ENCODE assay signal across 8 cellular contexts in genomic region chr15:74631935-74632560, GRCh38. TPM values are rescaled to one million over a fixed set of nuclear protein-coding genes. Genes with fewer than 3 reads are reported as not detected.
DNase-seq lines count a peak whose midpoint lies in the region; ATAC-seq and TF ChIP-seq lines count a peak whose summit lies in the region.

No MANE protein-coding gene starts in this region.

- H3K36me3 Mint-ChIP-seq in GM23338 (ENCODE audit: low read depth) (peaks cover 43% of the 10 kb centered on the region), glutamatergic neuron (ENCODE audit: unreplicated experiment) (no peaks in the 10 kb centered on the region), progenitor cell of endocrine pancreas (ENCODE audit: insufficient read depth) (peaks cover 10% of the 10 kb centered on the region)

- no peaks in the 10 kb centered on the region for H3K9me2 ChIP-seq in GM23338 (ENCODE audit: insufficient read depth)

- no peak overlapping the region for H3K4me2 ChIP-seq in GM23338

- no peaks in the 10 kb centered on the region for H3K4me1 Mint-ChIP-seq in GM23338
- H3K4me1 Mint-ChIP-seq in glutamatergic neuron (ENCODE audit: low read depth, unreplicated experiment), result peaks cover 10% of the 10 kb centered on the region
- H3K4me1 Mint-ChIP-seq in progenitor cell of endocrine pancreas (ENCODE audit: low read depth), result no peaks in the 10 kb centered on the region

- no peak overlapping the region for H3K27ac Mint-ChIP-seq in GM23338
- H3K27ac Mint-ChIP-seq in glutamatergic neuron (ENCODE audit: unreplicated experiment), result peak overlapping the region; percentile 63
- H3K27ac Mint-ChIP-seq in progenitor cell of endocrine pancreas, result no peak overlapping the region

- H3K36me3 ChIP-seq in GM23338 (ENCODE audit: insufficient read depth) (peaks cover 19% of the 10 kb centered on the region; the same call in 1 of the 2 replicates), RWPE2 (ENCODE audit: low read depth) (peaks cover 72% of the 10 kb centered on the region)

- H3K79me2 ChIP-seq in GM23338 (replicated peaks; ENCODE audit: insufficient read depth), result 0 out of 2 replicates have a peak, but pooled peaks cover 5% of the 10 kb centered on the region

- H4K20me1 ChIP-seq in GM23338 (replicated peaks; ENCODE audit: insufficient read depth), result peaks cover 8% of the 10 kb centered on the region

- H3F3A ChIP-seq in GM23338 (replicated peaks; ENCODE audit: low read depth), result 0 out of 2 replicates have a peak, but pooled peaks cover 7% of the 10 kb centered on the region

- H3K4me1 ChIP-seq in GM23338 (ENCODE audit: insufficient read depth) (no peaks in the 10 kb centered on the region), RWPE2 (ENCODE audit: insufficient read depth, poor library complexity, severe bottlenecking) (no peaks in the 10 kb centered on the region)

- H2AFZ ChIP-seq in GM23338, result no peak overlapping the region

- H3K27ac ChIP-seq in GM23338 (ENCODE audit: low read depth) (no peak overlapping the region), RWPE2 (ENCODE audit: poor library complexity, severe bottlenecking) (no peak overlapping the region)

- H3K27me3 ChIP-seq in GM23338 (ENCODE audit: insufficient read depth) (no peaks in the 10 kb centered on the region), RWPE2 (ENCODE audit: insufficient read depth, poor library complexity, severe bottlenecking) (no peaks in the 10 kb centered on the region)

- H3K9me3 Mint-ChIP-seq in GM23338, result no peaks in the 10 kb centered on the region
- H3K9me3 Mint-ChIP-seq in glutamatergic neuron (ENCODE audit: unreplicated experiment), result peaks cover 6% of the 10 kb centered on the region
- no peaks in the 10 kb centered on the region for H3K9me3 Mint-ChIP-seq in progenitor cell of endocrine pancreas (ENCODE audit: low read depth)

- TF ChIP-seq CTCF in GM23338 (conservative IDR thresholded peaks at IDR 0.05; ENCODE audit: low read depth in 2 of 2), result peak; percentile 89 to 92
- TF ChIP-seq CTCF in RWPE2 (IDR thresholded peaks at IDR 0.05; ENCODE audit: poor library complexity, severe bottlenecking), result peak; percentile 99
- TF ChIP-seq CTCF in glutamatergic neuron (IDR thresholded peaks at IDR 0.05; ENCODE audit: partially characterized antibody, unreplicated experiment), result peak; percentile 70
- TF ChIP-seq CTCF in progenitor cell of endocrine pancreas (IDR thresholded peaks at IDR 0.05; ENCODE audit: unreplicated experiment), result peak; percentile 90

- ATAC-seq in GM23338, result peak; percentile 85
- ATAC-seq in RWPE2 (ENCODE audit: low read depth), result peak; percentile 63

- DNase-seq in Ammon's horn (ENCODE audit: low spot score) (peak; percentile 78), GM23338 (ENCODE audit: low spot score) (peak; percentile 78), RWPE2 (ENCODE audit: low spot score) (peak; percentile 70), glutamatergic neuron (peak; percentile 86), progenitor cell of endocrine pancreas (ENCODE audit: low spot score, unreplicated experiment) (peak; percentile 55), middle frontal gyrus (ENCODE audit: extremely low spot score, low spot score) (no peak), DMS79 treated with DMSO at 0.1 percent for 48 hours (lab: John Stamatoyannopoulos, UW) (no peak)
- DNase-seq in activated naive CD4-positive, alpha-beta T cell (lab: John Stamatoyannopoulos, UW), result peak in 3 of 4 experiments; percentile 27 to 49 (median 33)

- H3K9me3 ChIP-seq in RWPE2 (ENCODE audit: severe bottlenecking), result no peaks in the 10 kb centered on the region

- peaks cover 12% of the 10 kb centered on the region for H3K27me3 Mint-ChIP-seq in GM23338 (ENCODE audit: insufficient read depth, low read depth, poor library complexity)
- peaks cover 7% of the 10 kb centered on the region for H3K27me3 Mint-ChIP-seq in glutamatergic neuron (ENCODE audit: unreplicated experiment)
- H3K27me3 Mint-ChIP-seq in progenitor cell of endocrine pancreas, result no peaks in the 10 kb centered on the region

- H3K4me3 ChIP-seq in GM23338 (no peak overlapping the region), RWPE2 (ENCODE audit: severe bottlenecking) (no peak overlapping the region)

- H3K4me3 Mint-ChIP-seq in GM23338 (no peak overlapping the region; the same call in 2 of the 3 replicates), glutamatergic neuron (ENCODE audit: unreplicated experiment) (no peak overlapping the region), progenitor cell of endocrine pancreas (ENCODE audit: low read depth) (no peak overlapping the region)

TF ChIP-seq in GM23338, 12 proteins besides CTCF, POLR2A, EP300 and RAD21 (continues in another document):
- TF ChIP-seq ETS1 (IDR thresholded peaks at IDR 0.05) (no peak), STAT1 (IDR thresholded peaks at IDR 0.05; ENCODE audit: unreplicated experiment) (no peak), NANOG (IDR thresholded peaks at IDR 0.05; ENCODE audit: borderline replicate concordance) (no peak), EZH2phosphoT487 (IDR thresholded peaks at IDR 0.05; ENCODE audit: unreplicated experiment) (no peak), REST (IDR thresholded peaks at IDR 0.05; ENCODE audit: unreplicated experiment) (no peak), ZNF114 (CRISPR knock-in tag; IDR thresholded peaks at IDR 0.05) (no peak)

RNA-seq across cellular contexts. Expression of gene CLK3, which starts 16.4 kb away (rescaled TPM):
- 59.1 and 67.7 TPM in 2 replicates for total RNA-seq in GM23338 (2014; rRNA removed; shearing (Covaris generic))
- 38.1 and 40.7 TPM in 2 replicates for polyA plus RNA-seq in GM23338 (2016; fragmentation: Nextera tagmentation; extraction: Ambion mirVana)
- total RNA-seq in glutamatergic neuron (ENCODE audit: unreplicated experiment) (99.7 TPM), progenitor cell of endocrine pancreas (74.5 and 76.0 TPM in 2 replicates)

Comparison
In these comparisons a context has a peak if more than half of its experiments do, and no peak if none do; other contexts are left out.
1. DNase-seq: peak in Ammon's horn (single experiment), GM23338 (single experiment), RWPE2 (single experiment), activated naive CD4-positive, alpha-beta T cell (3 of 4), glutamatergic neuron (single experiment) and progenitor cell of endocrine pancreas (single experiment); none in middle frontal gyrus (single experiment) and DMS79 treated with DMSO at 0.1 percent for 48 hours (single experiment).
2. Peak in every context shown above with its lines, with median percentiles within 50 percentile points of each other: CTCF ChIP-seq.